Comparison of ENCODE assay signal across 7 cellular contexts in the genomic region with DNA sequence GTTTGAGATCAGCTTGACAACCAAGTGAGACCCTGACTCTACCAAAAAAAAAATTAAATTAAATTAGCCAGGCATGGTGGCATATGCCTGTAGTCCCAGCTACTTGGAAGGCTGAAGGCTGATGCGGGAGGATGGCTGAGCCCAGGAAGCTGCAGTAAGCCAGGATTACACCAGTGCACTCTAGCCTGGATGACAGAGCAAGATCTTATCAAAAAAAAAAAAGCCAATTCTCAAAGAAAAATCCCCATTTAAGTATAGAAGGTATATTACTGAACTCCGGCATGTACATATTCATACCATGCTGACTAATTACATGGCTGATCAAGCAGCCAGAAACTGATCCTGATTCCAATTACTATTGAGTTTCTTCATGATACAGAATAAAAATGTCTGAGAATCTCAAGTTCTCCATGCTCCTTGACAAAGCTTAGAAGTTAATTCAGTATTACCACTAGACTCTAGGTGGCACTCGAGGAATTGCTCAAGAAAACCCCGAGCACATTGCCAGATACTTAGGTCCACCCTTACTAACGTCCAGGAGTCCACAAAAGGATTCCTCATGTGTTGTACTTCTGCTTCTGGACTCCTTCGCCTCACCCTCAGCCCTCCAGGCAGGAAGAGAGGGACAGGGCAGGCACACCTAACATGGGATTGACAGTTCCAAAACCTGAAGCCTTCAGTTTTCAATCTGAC.
DNase-seq lines count a peak whose midpoint lies in the region; ATAC-seq and TF ChIP-seq lines count a peak whose summit lies in the region.

No MANE protein-coding gene starts in this region.

- H2BK15ac ChIP-seq in H9 (ENCODE audit: low read depth, low read length): no peak overlapping the region

- no peak overlapping the region for H4K5ac ChIP-seq in H9 (ENCODE audit: insufficient read length, low read depth, low read length)

- H3K79me1 ChIP-seq in H9 (ENCODE audit: insufficient read depth, low read depth, low read length, poor library complexity, severe bottlenecking): peaks cover 6% of the 10 kb centered on the region

- no peak overlapping the region for H2AFZ ChIP-seq in H9 (ENCODE audit: low read length)

- H3K36me3 Mint-ChIP-seq in H9 (ENCODE audit: insufficient read depth in 1 of 3, low read depth in 3 of 3): no peaks in the 10 kb centered on the region; a peak in 1 of 7 replicates
- H3K36me3 Mint-ChIP-seq in activated T-cell treated with anti-CD3 and anti-CD28 coated beads, Interleukin-2, amount 50 U/mL, for 24 hours (ENCODE audit: low read depth): no peaks in the 10 kb centered on the region

- H3K56ac ChIP-seq in H9 (ENCODE audit: insufficient read length, low read depth, low read length): no peak overlapping the region

- peak; percentile 54 for ATAC-seq in thoracic aorta (ENCODE audit: insufficient number of reproducible peaks, low FRiP score, low read depth)

- no peak overlapping the region for H3K9ac ChIP-seq in H9 (ENCODE audit: extremely low read depth, insufficient read length, low read length)

- no peak overlapping the region for H3K4ac ChIP-seq in H9 (ENCODE audit: low read depth, low read length)

- H2BK12ac ChIP-seq in H9 (ENCODE audit: insufficient read length, low read depth, low read length): no peak overlapping the region

- DNase-seq in H9 (no peak), LoVo (ENCODE audit: low spot score) (peak; percentile 62), adrenal gland (peak; percentile 42 to 76 (median 61)), iPS DF 4.7 (ENCODE audit: extremely low read depth, low spot score) (peak; percentile 28), thoracic aorta (ENCODE audit: low spot score) (no peak)
- no peak for DNase-seq in activated T-cell treated with anti-CD3 and anti-CD28 coated beads, Interleukin-2, amount 50 U/mL, for 24 hours

- H3K36me3 ChIP-seq in adrenal gland (replicated peaks in 1 of 2): no peaks in the 10 kb centered on the region
- H3K36me3 ChIP-seq in thoracic aorta: no peaks in the 10 kb centered on the region

- H2BK20ac ChIP-seq in H9 (ENCODE audit: low read depth, low read length, poor library complexity, severe bottlenecking): no peak overlapping the region

- no peak overlapping the region for H3T11ph ChIP-seq in H9 (ENCODE audit: low read length)

- H3K9me3 ChIP-seq in H9 (ENCODE audit: control insufficient read depth, low read depth, low read length): no peaks in the 10 kb centered on the region
- H3K9me3 ChIP-seq in adrenal gland (replicated peaks in 1 of 3): no peaks in the 10 kb centered on the region
- H3K9me3 ChIP-seq in thoracic aorta: no peaks in the 10 kb centered on the region

- no peak overlapping the region for H3K4me2 ChIP-seq in H9 (ENCODE audit: insufficient read depth, insufficient read length, low read length)

- no peaks in the 10 kb centered on the region for H3K27me3 Mint-ChIP-seq in H9 (ENCODE audit: low read depth)
- H3K27me3 Mint-ChIP-seq in activated T-cell treated with anti-CD3 and anti-CD28 coated beads, Interleukin-2, amount 50 U/mL, for 24 hours: no peaks in the 10 kb centered on the region

- H3K4me1 Mint-ChIP-seq in H9: peaks cover 22 to 27% of the 10 kb centered on the region in 2 experiments
- H3K4me1 Mint-ChIP-seq in activated T-cell treated with anti-CD3 and anti-CD28 coated beads, Interleukin-2, amount 50 U/mL, for 24 hours (ENCODE audit: low read depth): no peaks in the 10 kb centered on the region

- no peaks in the 10 kb centered on the region for H3K27me3 ChIP-seq in H9 (ENCODE audit: insufficient read depth, low read length)
- H3K27me3 ChIP-seq in adrenal gland: no peaks in the 10 kb centered on the region
- no peaks in the 10 kb centered on the region for H3K27me3 ChIP-seq in thoracic aorta (replicated peaks; ENCODE audit: insufficient read depth)

- peak overlapping the region in 2 of 3 experiments; percentile 59 to 67; a peak in 3 of 7 replicates for H3K27ac Mint-ChIP-seq in H9
- no peak overlapping the region for H3K27ac Mint-ChIP-seq in activated T-cell treated with anti-CD3 and anti-CD28 coated beads, Interleukin-2, amount 50 U/mL, for 24 hours

- no peaks in the 10 kb centered on the region for H3K23me2 ChIP-seq in H9 (ENCODE audit: insufficient read length, low read depth, low read length, poor library complexity, severe bottlenecking)

- no peak overlapping the region for H3K18ac ChIP-seq in H9 (ENCODE audit: insufficient read length, low read depth, low read length)

- no peak overlapping the region for H2AK5ac ChIP-seq in H9 (ENCODE audit: insufficient read length, low read length)

- H4K20me1 ChIP-seq in H9 (ENCODE audit: control insufficient read depth, insufficient read depth, insufficient read length): no peaks in the 10 kb centered on the region

- H4K8ac ChIP-seq in H9 (replicated peaks; ENCODE audit: insufficient read length, low read depth, low read length): no peak overlapping the region

- peak; percentile 40 for TF ChIP-seq CTCF in GM12873 (IDR thresholded peaks at IDR 0.05; ENCODE audit: insufficient read depth, low read depth, low read length, missing control alignments)
- peak; percentile 54 for TF ChIP-seq CTCF in H9 (conservative IDR thresholded peaks at IDR 0.05)
- peak; percentile 18 to 75 (median 66) for TF ChIP-seq CTCF in adrenal gland (IDR thresholded peaks at IDR 0.05)
- peak; percentile 55 for TF ChIP-seq CTCF in thoracic aorta (IDR thresholded peaks at IDR 0.05)

- TF ChIP-seq POLR2A in adrenal gland (IDR thresholded peaks at IDR 0.05): no peak

- H3K23ac ChIP-seq in H9 (ENCODE audit: insufficient read length, low read depth, low read length): no peak overlapping the region

- no peak overlapping the region for H3K4me3 ChIP-seq in adrenal gland
- no peak overlapping the region for H3K4me3 ChIP-seq in thoracic aorta

- no peak overlapping the region for H2BK120ac ChIP-seq in H9 (ENCODE audit: low read depth, low read length, poor library complexity, severe bottlenecking)

- peaks cover 4% of the 10 kb centered on the region for H3K79me2 ChIP-seq in H9 (ENCODE audit: insufficient read depth, low read length)

- H3K14ac ChIP-seq in H9 (ENCODE audit: insufficient read depth, low read length): no peak overlapping the region

- no peaks in the 10 kb centered on the region for H3K9me3 Mint-ChIP-seq in H9
- H3K9me3 Mint-ChIP-seq in activated T-cell treated with anti-CD3 and anti-CD28 coated beads, Interleukin-2, amount 50 U/mL, for 24 hours: no peaks in the 10 kb centered on the region

- H3K27ac ChIP-seq in H9 (ENCODE audit: insufficient read length, low read depth, low read length) (no peak overlapping the region), adrenal gland (no peak overlapping the region), thoracic aorta (no peak overlapping the region)

- intact Hi-C loops in adrenal gland (cut with DNase I): loop anchor here (10.0 kb wide), 3 partner anchors 59 to 149 kb away; a partner anchor contains a TSS

- H3K4me1 ChIP-seq in H9 (ENCODE audit: insufficient read depth, low read length) (no peaks in the 10 kb centered on the region; the same call in 1 of the 2 replicates), adrenal gland (replicated peaks in 1 of 2) (peaks cover 0 to 9% of the 10 kb centered on the region in 2 donors), thoracic aorta (ENCODE audit: control insufficient read depth in 1 of 2, low read depth in 2 of 2) (peaks cover 0 to 2% of the 10 kb centered on the region in 2 donors)

- no CpG with 5 or more reads among the region's 6 CpGs for WGBS in H9 (ENCODE audit: extremely low coverage, insufficient read length, low lambda C conversion rate)
- WGBS in adrenal gland, 4 donors: 18 to 28% (median 23%) methylated on average over 6 of the region's 6 CpGs

- no peak overlapping the region for H2BK5ac ChIP-seq in H9 (ENCODE audit: insufficient read length, low read length)

- H4K91ac ChIP-seq in H9 (ENCODE audit: insufficient read length, low read depth, low read length): no peak overlapping the region

- no peak overlapping the region for H3K4me3 Mint-ChIP-seq in H9
- no peak overlapping the region for H3K4me3 Mint-ChIP-seq in activated T-cell treated with anti-CD3 and anti-CD28 coated beads, Interleukin-2, amount 50 U/mL, for 24 hours

Comparison
In these comparisons a context has a peak if more than half of its experiments do, and no peak if none do; other contexts are left out.
1. DNase-seq: peak in LoVo (single experiment), adrenal gland (7 of 7) and iPS DF 4.7 (single experiment); none in H9 (single experiment), thoracic aorta (single experiment) and activated T-cell treated with anti-CD3 and anti-CD28 coated beads, Interleukin-2, amount 50 U/mL, for 24 hours (single experiment).
2. Peak in every context shown above with its lines, with median percentiles within 50 percentile points of each other: CTCF ChIP-seq.